In the genomic region with DNA sequence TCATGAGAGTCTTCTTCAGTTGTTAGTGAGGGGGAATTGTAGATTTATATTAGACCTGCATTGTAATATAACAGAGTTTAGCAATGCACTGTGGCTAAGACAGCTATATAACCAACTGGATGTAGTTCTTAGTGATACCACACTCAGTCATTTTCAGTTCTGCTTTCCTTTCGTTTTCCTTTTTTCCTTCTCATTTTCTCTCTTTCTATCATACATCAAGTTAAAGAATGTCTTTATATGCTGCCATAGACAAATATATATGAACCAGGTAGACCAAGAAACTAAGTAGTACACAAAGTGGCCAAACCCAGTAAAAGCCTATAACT, we compare ENCODE assay signal across 9 cellular contexts. TPM values are rescaled to one million over a fixed set of nuclear protein-coding genes. Genes with fewer than 3 reads are reported as not detected.
A peak's percentile ranks its signal among the peaks of the same experiment; 100 is the strongest.
DNase-seq lines count a peak whose midpoint lies in the region; ATAC-seq and TF ChIP-seq lines count a peak whose summit lies in the region.
"Had no signal": no experiment of that assay in that cellular context is flagged by ENCODE, and none has a peak within 500 bp of the region (broad histone marks: within the 10 kb centered on the region; RNA-seq: fewer than 3 reads in every experiment).

No MANE protein-coding gene starts in this region.

- H3K27me3 ChIP-seq in effector memory CD4-positive, alpha-beta T cell (replicated peaks; ENCODE audit: control insufficient read depth, insufficient read depth, low read length, poor library complexity, severe bottlenecking) = no peaks in the 10 kb centered on the region
- H3K27me3 ChIP-seq in esophagus squamous epithelium (no peaks in the 10 kb centered on the region), BE2C (no peaks in the 10 kb centered on the region)

- ATAC-seq in GM18517 (IDR thresholded peaks at IDR 0.05; ENCODE audit: unreplicated experiment) (peak; percentile 43), GM21528 (IDR thresholded peaks at IDR 0.05; ENCODE audit: low FRiP score, unreplicated experiment) (peak; percentile 41), HG03520 (IDR thresholded peaks at IDR 0.05; ENCODE audit: unreplicated experiment) (peak; percentile 47), sciatic nerve (no peak)

- intact Hi-C loops in esophagus squamous epithelium (cut with DNase I) = no loop called here
- intact Hi-C loops in sciatic nerve (cut with DNase I) = no loop called here

- no peak for DNase-seq in effector memory CD4-positive, alpha-beta T cell
- no peak for DNase-seq in esophagus squamous epithelium (lab: John Stamatoyannopoulos, UW)
- no peak for DNase-seq in A172 (ENCODE audit: low spot score)
- DNase-seq in sciatic nerve (ENCODE audit: low spot score) = no peak
- no peak for DNase-seq in BE2C
- DNase-seq: NCI-H446 had no signal

- H3K4me3 ChIP-seq in effector memory CD4-positive, alpha-beta T cell (ENCODE audit: insufficient read depth, low read depth, low read length, poor library complexity, severe bottlenecking) = peak overlapping the region; percentile 27
- no peak overlapping the region for H3K4me3 ChIP-seq in esophagus squamous epithelium
- no peak overlapping the region for H3K4me3 ChIP-seq in BE2C (ENCODE audit: low read depth, low read length)

- H3K4me1 ChIP-seq in effector memory CD4-positive, alpha-beta T cell (ENCODE audit: control insufficient read depth, insufficient read depth, low read length, poor library complexity, severe bottlenecking) = peaks cover 22% of the 10 kb centered on the region
- H3K4me1 ChIP-seq in esophagus squamous epithelium = peaks cover 7 to 44% (median 14%) of the 10 kb centered on the region in 3 donors
- H3K4me1 ChIP-seq in BE2C = no peaks in the 10 kb centered on the region

- TF ChIP-seq POLR2A in esophagus squamous epithelium (IDR thresholded peaks at IDR 0.05) = no peak

- H3K27ac ChIP-seq in effector memory CD4-positive, alpha-beta T cell (ENCODE audit: insufficient read depth, low read length, poor library complexity, severe bottlenecking) = no peak overlapping the region
- no peak overlapping the region for H3K27ac ChIP-seq in esophagus squamous epithelium

- no peak for TF ChIP-seq CTCF in esophagus squamous epithelium (IDR thresholded peaks at IDR 0.05)
- TF ChIP-seq CTCF in BE2C (IDR thresholded peaks at IDR 0.05; ENCODE audit: low read depth, low read length) = no peak

- no peaks in the 10 kb centered on the region for H3K9me3 ChIP-seq in effector memory CD4-positive, alpha-beta T cell (ENCODE audit: control insufficient read depth, low read length)
- H3K9me3 ChIP-seq in esophagus squamous epithelium (no peaks in the 10 kb centered on the region), BE2C (no peaks in the 10 kb centered on the region)

- 68 to 77% methylated on average over 1 of the region's 1 CpG for WGBS in esophagus squamous epithelium, 2 donors

- peaks cover 4% of the 10 kb centered on the region for H3K36me3 ChIP-seq in effector memory CD4-positive, alpha-beta T cell (ENCODE audit: control insufficient read depth, insufficient read depth, low read length)
- H3K36me3 ChIP-seq in esophagus squamous epithelium (no peaks in the 10 kb centered on the region), BE2C (no peaks in the 10 kb centered on the region)

RNA-seq across cellular contexts. Expression of a gene that starts 43.7 kb away (rescaled TPM):
- total RNA-seq in esophagus squamous epithelium = 100 to 1,000 TPM in 2 of 4 donors, 10 to 100 TPM in 2; 79.0 to 177 (median 115) TPM
- total RNA-seq in A172 (2014; rRNA removed; shearing (Covaris generic)) = 124 and 145 TPM in 2 replicates
- 88.3 TPM for total RNA-seq in sciatic nerve
- polyA plus RNA-seq in BE2C (2012; ENCODE audit: insufficient read depth, insufficient read length, low read depth) = 36.3 TPM
